1 cellular context compared by ENCODE assay signal in the genomic region with DNA sequence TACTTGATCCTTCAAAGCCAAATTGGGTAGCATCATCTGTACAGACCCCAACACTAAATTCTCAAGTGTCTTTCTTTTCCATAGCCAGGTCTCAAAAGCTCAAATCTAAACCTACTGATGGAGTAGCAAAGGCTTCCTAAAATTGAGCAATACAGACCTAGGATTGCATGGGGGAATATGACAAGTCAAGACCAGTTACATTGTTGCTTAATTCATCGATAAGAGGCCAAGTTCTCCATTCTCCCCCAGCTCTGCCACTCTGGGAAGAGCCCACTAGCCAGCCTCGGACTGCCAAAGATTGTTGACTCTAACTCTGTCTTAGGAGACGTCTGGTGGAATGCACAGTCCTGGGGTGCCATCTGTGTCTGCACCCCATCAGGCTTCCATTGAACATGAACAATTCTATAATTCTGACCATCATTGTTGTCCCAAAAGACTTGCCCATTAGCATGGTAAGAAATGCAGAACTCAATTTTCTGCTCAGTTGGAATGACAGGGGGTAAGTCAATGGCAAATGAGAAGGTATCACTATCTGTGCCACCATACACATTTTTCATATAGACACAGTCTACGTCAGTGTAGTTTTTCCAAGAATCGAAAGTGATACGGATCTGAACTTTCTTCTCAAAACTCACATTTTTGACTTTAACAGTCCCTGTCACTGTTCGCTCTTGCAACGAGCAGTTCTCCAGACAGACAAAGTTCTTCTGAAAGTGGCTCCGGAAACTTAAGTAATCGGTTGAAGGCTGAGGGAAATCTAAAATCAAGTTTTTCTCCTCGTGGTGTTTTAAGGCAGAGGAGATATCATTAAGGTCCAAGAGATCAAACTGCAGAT.
TF ChIP-seq lines count a peak whose summit lies in the region.

No MANE protein-coding gene starts in this region.

TF ChIP-seq in K562, 482 proteins besides CTCF, POLR2A, EP300 and RAD21 (continued from another document):
- TF ChIP-seq, protein P1, sequence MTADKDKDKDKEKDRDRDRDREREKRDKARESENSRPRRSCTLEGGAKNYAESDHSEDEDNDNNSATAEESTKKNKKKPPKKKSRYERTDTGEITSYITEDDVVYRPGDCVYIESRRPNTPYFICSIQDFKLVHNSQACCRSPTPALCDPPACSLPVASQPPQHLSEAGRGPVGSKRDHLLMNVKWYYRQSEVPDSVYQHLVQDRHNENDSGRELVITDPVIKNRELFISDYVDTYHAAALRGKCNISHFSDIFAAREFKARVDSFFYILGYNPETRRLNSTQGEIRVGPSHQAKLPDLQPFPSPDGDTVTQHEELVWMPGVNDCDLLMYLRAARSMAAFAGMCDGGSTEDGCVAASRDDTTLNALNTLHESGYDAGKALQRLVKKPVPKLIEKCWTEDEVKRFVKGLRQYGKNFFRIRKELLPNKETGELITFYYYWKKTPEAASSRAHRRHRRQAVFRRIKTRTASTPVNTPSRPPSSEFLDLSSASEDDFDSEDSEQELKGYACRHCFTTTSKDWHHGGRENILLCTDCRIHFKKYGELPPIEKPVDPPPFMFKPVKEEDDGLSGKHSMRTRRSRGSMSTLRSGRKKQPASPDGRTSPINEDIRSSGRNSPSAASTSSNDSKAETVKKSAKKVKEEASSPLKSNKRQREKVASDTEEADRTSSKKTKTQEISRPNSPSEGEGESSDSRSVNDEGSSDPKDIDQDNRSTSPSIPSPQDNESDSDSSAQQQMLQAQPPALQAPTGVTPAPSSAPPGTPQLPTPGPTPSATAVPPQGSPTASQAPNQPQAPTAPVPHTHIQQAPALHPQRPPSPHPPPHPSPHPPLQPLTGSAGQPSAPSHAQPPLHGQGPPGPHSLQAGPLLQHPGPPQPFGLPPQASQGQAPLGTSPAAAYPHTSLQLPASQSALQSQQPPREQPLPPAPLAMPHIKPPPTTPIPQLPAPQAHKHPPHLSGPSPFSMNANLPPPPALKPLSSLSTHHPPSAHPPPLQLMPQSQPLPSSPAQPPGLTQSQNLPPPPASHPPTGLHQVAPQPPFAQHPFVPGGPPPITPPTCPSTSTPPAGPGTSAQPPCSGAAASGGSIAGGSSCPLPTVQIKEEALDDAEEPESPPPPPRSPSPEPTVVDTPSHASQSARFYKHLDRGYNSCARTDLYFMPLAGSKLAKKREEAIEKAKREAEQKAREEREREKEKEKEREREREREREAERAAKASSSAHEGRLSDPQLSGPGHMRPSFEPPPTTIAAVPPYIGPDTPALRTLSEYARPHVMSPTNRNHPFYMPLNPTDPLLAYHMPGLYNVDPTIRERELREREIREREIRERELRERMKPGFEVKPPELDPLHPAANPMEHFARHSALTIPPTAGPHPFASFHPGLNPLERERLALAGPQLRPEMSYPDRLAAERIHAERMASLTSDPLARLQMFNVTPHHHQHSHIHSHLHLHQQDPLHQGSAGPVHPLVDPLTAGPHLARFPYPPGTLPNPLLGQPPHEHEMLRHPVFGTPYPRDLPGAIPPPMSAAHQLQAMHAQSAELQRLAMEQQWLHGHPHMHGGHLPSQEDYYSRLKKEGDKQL (CRISPR knock-in tag; IDR thresholded peaks at IDR 0.05; ENCODE audit: borderline replicate concordance), result no peak
- TF ChIP-seq, protein P2, sequence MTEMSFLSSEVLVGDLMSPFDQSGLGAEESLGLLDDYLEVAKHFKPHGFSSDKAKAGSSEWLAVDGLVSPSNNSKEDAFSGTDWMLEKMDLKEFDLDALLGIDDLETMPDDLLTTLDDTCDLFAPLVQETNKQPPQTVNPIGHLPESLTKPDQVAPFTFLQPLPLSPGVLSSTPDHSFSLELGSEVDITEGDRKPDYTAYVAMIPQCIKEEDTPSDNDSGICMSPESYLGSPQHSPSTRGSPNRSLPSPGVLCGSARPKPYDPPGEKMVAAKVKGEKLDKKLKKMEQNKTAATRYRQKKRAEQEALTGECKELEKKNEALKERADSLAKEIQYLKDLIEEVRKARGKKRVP (CRISPR knock-in tag; IDR thresholded peaks at IDR 0.05), result peak; percentile 81
- no peak for TF ChIP-seq RBM14 (IDR thresholded peaks at IDR 0.05; ENCODE audit: borderline replicate concordance, insufficient read depth, low read depth, low read length)
- TF ChIP-seq DACH1 (IDR thresholded peaks at IDR 0.05; ENCODE audit: partially characterized antibody), result no peak
- TF ChIP-seq NUFIP1 (IDR thresholded peaks at IDR 0.05; ENCODE audit: partially characterized antibody), result no peak
- TF ChIP-seq KAT7 (CRISPR knock-in tag; IDR thresholded peaks at IDR 0.05; ENCODE audit: borderline replicate concordance), result no peak
- TF ChIP-seq GTF2F1 (IDR thresholded peaks at IDR 0.05; ENCODE audit: low read depth, low read length), result no peak
- TF ChIP-seq, protein P3, sequence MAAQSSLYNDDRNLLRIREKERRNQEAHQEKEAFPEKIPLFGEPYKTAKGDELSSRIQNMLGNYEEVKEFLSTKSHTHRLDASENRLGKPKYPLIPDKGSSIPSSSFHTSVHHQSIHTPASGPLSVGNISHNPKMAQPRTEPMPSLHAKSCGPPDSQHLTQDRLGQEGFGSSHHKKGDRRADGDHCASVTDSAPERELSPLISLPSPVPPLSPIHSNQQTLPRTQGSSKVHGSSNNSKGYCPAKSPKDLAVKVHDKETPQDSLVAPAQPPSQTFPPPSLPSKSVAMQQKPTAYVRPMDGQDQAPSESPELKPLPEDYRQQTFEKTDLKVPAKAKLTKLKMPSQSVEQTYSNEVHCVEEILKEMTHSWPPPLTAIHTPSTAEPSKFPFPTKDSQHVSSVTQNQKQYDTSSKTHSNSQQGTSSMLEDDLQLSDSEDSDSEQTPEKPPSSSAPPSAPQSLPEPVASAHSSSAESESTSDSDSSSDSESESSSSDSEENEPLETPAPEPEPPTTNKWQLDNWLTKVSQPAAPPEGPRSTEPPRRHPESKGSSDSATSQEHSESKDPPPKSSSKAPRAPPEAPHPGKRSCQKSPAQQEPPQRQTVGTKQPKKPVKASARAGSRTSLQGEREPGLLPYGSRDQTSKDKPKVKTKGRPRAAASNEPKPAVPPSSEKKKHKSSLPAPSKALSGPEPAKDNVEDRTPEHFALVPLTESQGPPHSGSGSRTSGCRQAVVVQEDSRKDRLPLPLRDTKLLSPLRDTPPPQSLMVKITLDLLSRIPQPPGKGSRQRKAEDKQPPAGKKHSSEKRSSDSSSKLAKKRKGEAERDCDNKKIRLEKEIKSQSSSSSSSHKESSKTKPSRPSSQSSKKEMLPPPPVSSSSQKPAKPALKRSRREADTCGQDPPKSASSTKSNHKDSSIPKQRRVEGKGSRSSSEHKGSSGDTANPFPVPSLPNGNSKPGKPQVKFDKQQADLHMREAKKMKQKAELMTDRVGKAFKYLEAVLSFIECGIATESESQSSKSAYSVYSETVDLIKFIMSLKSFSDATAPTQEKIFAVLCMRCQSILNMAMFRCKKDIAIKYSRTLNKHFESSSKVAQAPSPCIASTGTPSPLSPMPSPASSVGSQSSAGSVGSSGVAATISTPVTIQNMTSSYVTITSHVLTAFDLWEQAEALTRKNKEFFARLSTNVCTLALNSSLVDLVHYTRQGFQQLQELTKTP (IDR thresholded peaks at IDR 0.05; ENCODE audit: low read depth in 1 of 2, partially characterized antibody in 2 of 2), result peak in 1 of 2 experiments; percentile 44
